Comparison of ENCODE assay signal across 22 cellular contexts in the genomic region with DNA sequence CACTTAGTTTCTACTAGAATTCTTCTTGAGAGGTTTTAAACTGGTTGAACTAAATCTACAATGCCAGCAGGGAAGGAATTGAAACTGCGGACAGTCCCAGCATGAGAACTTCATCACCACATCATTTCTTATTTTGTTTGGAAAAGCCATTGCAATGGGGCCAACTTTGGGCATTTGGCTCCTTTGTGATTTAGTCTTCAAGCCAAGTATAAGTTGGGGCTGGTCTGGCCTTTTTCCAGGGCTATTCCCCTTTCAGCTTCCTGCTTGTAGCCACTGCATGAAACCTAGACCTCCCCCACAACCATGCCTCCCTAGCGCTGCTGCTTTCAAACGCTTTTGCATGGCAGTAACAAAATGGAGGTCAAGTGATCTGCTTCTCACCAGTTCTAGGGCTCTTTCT.
"Had no signal": no experiment of that assay in that cellular context is flagged by ENCODE, and none has a peak within 500 bp of the region (broad histone marks: within the 10 kb centered on the region; RNA-seq: fewer than 3 reads in every experiment).

No MANE protein-coding gene starts in this region.

- H3K4me2 ChIP-seq: KMS-11 had no signal

- H3K9me3 Mint-ChIP-seq: IgD-negative memory B cell had no signal

- H3K9me3 ChIP-seq: SJSA1 had no signal

- H3K27ac Mint-ChIP-seq: IgD-negative memory B cell had no signal

- ATAC-seq: HepG2, K562 had no signal

- H3K4me3 ChIP-seq: K562, SJSA1, SK-N-MC had no signal

- H3K9ac ChIP-seq: KMS-11 had no signal

- H3K27ac ChIP-seq: KMS-11, SJSA1, SK-N-MC had no signal

- H3K4me3 Mint-ChIP-seq: IgD-negative memory B cell had no signal

- H3K27me3 ChIP-seq: SJSA1 had no signal

- DNase-seq: Kasumi-1, MM.1S, NCI-H1092 treated with DMSO at 0.1 percent for 48 hours, NCI-H1436, NCI-H1694, NCI-H187 treated with DMSO at 0.1 percent for 48 hours, NCI-H2029 treated with DMSO at 0.1 percent for 48 hours, NCI-H2171 treated with DMSO at 0.1 percent for 48 hours, NCI-H345, NCI-H510A, NCI-H524 treated with DMSO at 0.1 percent for 48 hours, NCI-H69, NCI-H774, Right ventricle myocardium superior, RPMI8226, SIG-M5 had no signal

- H3K27me3 Mint-ChIP-seq: IgD-negative memory B cell had no signal
